In the genomic region with DNA sequence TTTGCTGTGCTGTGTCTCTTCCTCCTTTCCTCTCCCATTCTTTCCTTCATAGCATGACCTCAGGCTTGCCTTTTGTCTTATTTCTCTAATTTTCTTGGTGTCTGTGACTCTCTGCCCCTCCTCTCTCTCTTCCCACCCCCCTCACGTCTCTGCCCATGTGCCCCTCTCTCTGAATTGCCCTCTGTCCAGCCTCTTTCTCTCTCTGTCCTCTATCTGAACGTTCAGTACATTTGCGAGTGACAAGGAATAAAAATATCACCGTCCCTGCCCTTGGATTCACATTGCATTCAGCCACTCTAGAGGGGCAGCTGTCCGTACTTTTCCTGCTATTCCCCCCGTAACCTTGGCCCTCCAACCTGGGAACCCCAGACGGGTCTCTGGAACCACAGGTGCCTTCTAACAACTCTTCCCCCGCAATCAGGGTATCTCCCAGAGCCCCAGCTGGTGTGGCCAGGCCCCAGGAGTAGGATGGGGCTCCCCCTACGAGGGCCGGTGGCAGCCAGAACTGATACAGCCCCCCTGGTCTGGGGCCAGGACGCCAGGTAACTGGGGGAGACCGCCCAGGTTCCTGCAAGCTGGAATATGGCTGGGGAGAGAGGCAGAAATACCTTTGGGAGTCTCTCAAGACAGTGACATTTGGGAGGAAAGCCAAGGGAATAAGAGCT, we compare ENCODE assay signal across 8 cellular contexts. TPM values are rescaled to one million over a fixed set of nuclear protein-coding genes. Genes with fewer than 3 reads are reported as not detected.
DNase-seq lines count a peak whose midpoint lies in the region; ATAC-seq, FAIRE-seq and TF ChIP-seq lines count a peak whose summit lies in the region.

No MANE protein-coding gene starts in this region.

- H3K4me3 ChIP-seq in K562 = no peak overlapping the region; the same call in 1 of the 2 replicates
- H3K4me3 ChIP-seq in left lung = peak overlapping the region; percentile 90 to 99
- H3K4me3 ChIP-seq in tibial artery = peak overlapping the region; percentile 85 to 100

- no peaks in the 10 kb centered on the region for H3K27me3 ChIP-seq in K562 (ENCODE audit: control insufficient read depth in 2 of 2, insufficient read depth in 2 of 2, low read length in 2 of 2)
- no peaks in the 10 kb centered on the region for H3K27me3 ChIP-seq in left lung
- H3K27me3 ChIP-seq in tibial artery = no peaks in the 10 kb centered on the region

- POLR2A ChIA-PET in K562 (lab: Yijun Ruan, JAX) = no interaction called here

- no peaks in the 10 kb centered on the region for H4K20me1 ChIP-seq in K562 (replicated peaks; ENCODE audit: control insufficient read depth, insufficient read depth, low read length)

- in situ Hi-C loops in K562 (cut with MboI) = no loop called here

- no peak for TF ChIP-seq POLR2A in K562 (conservative IDR thresholded peaks at IDR 0.05)

- H3K9me3 ChIP-seq in K562 (replicated peaks; ENCODE audit: control insufficient read depth, insufficient read depth, low read depth, low read length) (no peaks in the 10 kb centered on the region), left lung (no peaks in the 10 kb centered on the region), tibial artery (no peaks in the 10 kb centered on the region)

- H2AFZ ChIP-seq in K562 (ENCODE audit: low read depth, low read length) = no peak overlapping the region

- H3K9me3 Mint-ChIP-seq in activated CD4-positive, alpha-beta T cell treated with anti-CD3 and anti-CD28 coated beads, Interleukin-2, amount 10 ng/mL, durations not matched to agents 24 days and 14 days = no peaks in the 10 kb centered on the region

- H3K9ac ChIP-seq in K562 (ENCODE audit: insufficient read depth in 1 of 2, low read depth in 2 of 2, low read length in 2 of 2) = peak overlapping the region in 1 of 2 experiments; percentile 95; a peak in 2 of 4 replicates

- H3K4me1 Mint-ChIP-seq in activated CD4-positive, alpha-beta T cell treated with anti-CD3 and anti-CD28 coated beads, Interleukin-2, amount 10 ng/mL, durations not matched to agents 24 days and 14 days = peaks cover 23% of the 10 kb centered on the region

- H3K27ac ChIP-seq in K562 (ENCODE audit: extremely low read depth, low read depth, low read length) (no peak overlapping the region), left lung (peak overlapping the region; percentile 86 to 92), tibial artery (peak overlapping the region; percentile 94 to 97), substantia nigra (ENCODE audit: low read depth, low read length, poor library complexity, severe bottlenecking) (no peak overlapping the region)

- TF ChIP-seq RAD21 in K562 (CRISPR knock-in tag; conservative IDR thresholded peaks at IDR 0.05 in 1 of 2, IDR thresholded peaks at IDR 0.05 in 1 of 2) = no peak

- peaks cover 11 to 34% of the 10 kb centered on the region in 2 experiments; a peak in 3 of 5 replicates for H3K4me1 ChIP-seq in K562 (replicated peaks in 1 of 2; ENCODE audit: control insufficient read depth in 2 of 2, insufficient read depth in 2 of 2, low read length in 2 of 2)
- peaks cover 15 to 37% of the 10 kb centered on the region in 2 donors for H3K4me1 ChIP-seq in left lung
- peaks cover 0 to 37% (median 31%) of the 10 kb centered on the region in 4 donors for H3K4me1 ChIP-seq in tibial artery

- H3K27ac Mint-ChIP-seq in activated CD4-positive, alpha-beta T cell treated with anti-CD3 and anti-CD28 coated beads, Interleukin-2, amount 10 ng/mL, durations not matched to agents 24 days and 14 days = peak overlapping the region; percentile 82

- H3K79me2 ChIP-seq in K562 (ENCODE audit: control insufficient read depth, insufficient read depth, low read length) = peaks cover 16% of the 10 kb centered on the region

- no peak for DNase-seq in activated CD4-positive, alpha-beta T cell treated with anti-CD3 and anti-CD28 coated beads, Interleukin-2, amount 10 ng/mL, durations not matched to agents 24 days and 14 days
- no peak for DNase-seq in activated CD4-positive, alpha-beta T cell treated with anti-CD3 and anti-CD28 coated beads for 4 hours
- no peak for DNase-seq in K562 (ENCODE audit: extremely low read depth in 1 of 4, low spot score in 3 of 4)
- DNase-seq in left lung = no peak
- peak in 1 of 2 donors; percentile 18 for DNase-seq in tibial artery
- DNase-seq in substantia nigra (lab: John Stamatoyannopoulos, UW) = no peak

- peak overlapping the region; percentile 89 for H3K4me3 Mint-ChIP-seq in activated CD4-positive, alpha-beta T cell treated with anti-CD3 and anti-CD28 coated beads, Interleukin-2, amount 10 ng/mL, durations not matched to agents 24 days and 14 days

- no peak for ATAC-seq in K562
- no peak for ATAC-seq in left lung
- no peak for ATAC-seq in GM21447 (IDR thresholded peaks at IDR 0.05; ENCODE audit: unreplicated experiment)
- no peak for ATAC-seq in HG03196 (IDR thresholded peaks at IDR 0.05; ENCODE audit: unreplicated experiment)

- TF ChIP-seq CTCF in K562 (IDR thresholded peaks at IDR 0.05 in 2 of 3, conservative IDR thresholded peaks at IDR 0.05 in 1 of 3; ENCODE audit: insufficient read depth in 2 of 3, low read depth in 1 of 3, low read length in 3 of 3) (no peak), left lung (IDR thresholded peaks at IDR 0.05) (no peak), tibial artery (IDR thresholded peaks at IDR 0.05) (no peak)

- 60% methylated on average over 7 of the region's 12 CpGs for WGBS in K562 (ENCODE audit: insufficient coverage, low coverage, missing lambda C conversion rate)

- H3K27me3 Mint-ChIP-seq in activated CD4-positive, alpha-beta T cell treated with anti-CD3 and anti-CD28 coated beads, Interleukin-2, amount 10 ng/mL, durations not matched to agents 24 days and 14 days = peaks cover 6% of the 10 kb centered on the region

- H3K36me3 Mint-ChIP-seq in activated CD4-positive, alpha-beta T cell treated with anti-CD3 and anti-CD28 coated beads, Interleukin-2, amount 10 ng/mL, durations not matched to agents 24 days and 14 days (ENCODE audit: low read depth) = peaks cover 42% of the 10 kb centered on the region

- TSS peak; percentile 63 for BruUV-seq in K562 (replicated peaks; lab: Mats Ljungman, UMichigan)

- peaks cover 41% of the 10 kb centered on the region for H3K36me3 ChIP-seq in K562 (ENCODE audit: control insufficient read depth, insufficient read depth, low read length)
- peaks cover 0 to 39% of the 10 kb centered on the region in 2 donors for H3K36me3 ChIP-seq in left lung
- peaks cover 35 to 39% (median 38%) of the 10 kb centered on the region in 3 donors for H3K36me3 ChIP-seq in tibial artery

- no peak for TF ChIP-seq EP300 in K562 (IDR thresholded peaks at IDR 0.05; ENCODE audit: low read length)

- no peak overlapping the region for H3K4me2 ChIP-seq in K562 (ENCODE audit: insufficient read depth, low read length)

- peaks cover 2% of the 10 kb centered on the region for H3K9me1 ChIP-seq in K562 (ENCODE audit: control insufficient read depth, insufficient read depth, low read length)

- CTCF ChIA-PET in K562 (lab: Yijun Ruan, JAX; ENCODE audit: low intra/inter-chr PET ratio) = no interaction called here

- FAIRE-seq in K562 (lab: Jason Lieb, UNC) = no peak

- intact Hi-C loops in activated CD4-positive, alpha-beta T cell treated with anti-CD3 and anti-CD28 coated beads, Interleukin-2, amount 10 ng/mL, durations not matched to agents 24 days and 14 days (cut with micrococcal nuclease) = no loop called here
- intact Hi-C loops in K562 (cut with micrococcal nuclease) = no loop called here
- intact Hi-C loops in left lung (cut with DNase I) = no loop called here
- intact Hi-C loops in tibial artery (cut with DNase I; ENCODE audit: low total_unique reads) = loop anchor here (5.0 kb wide), 1 partner anchor 52 kb away; the partner anchor contains the start of gene PFN1

RNA-seq across cellular contexts. Expression of gene KIF1C, which starts 1.8 kb away (rescaled TPM):
- 62.3 TPM in 2 replicates for total RNA-seq in activated CD4-positive, alpha-beta T cell treated with anti-CD3 and anti-CD28 coated beads, Interleukin-2, amount 10 ng/mL, durations not matched to agents 24 days and 14 days
- 21.6 and 38.9 TPM in 2 replicates for total RNA-seq in K562 (2011; cell fraction: chromatin; rRNA removed; ENCODE audit: low replicate concordance)
- 14.3 and 15.7 TPM in 2 replicates for total RNA-seq in K562 (2011; cell fraction: nucleolus; rRNA removed)
- total RNA-seq in K562 (2011; cell fraction: nucleoplasm; rRNA removed) = 19.9 and 30.2 TPM in 2 replicates
- total RNA-seq in K562 (2014; rRNA removed) (24.6 and 32.9 TPM in 2 replicates), K562 (2014; rRNA removed; fragmentation: Illumina TruSeq; extraction: Trizol) (22.9 and 25.1 TPM in 2 replicates), K562 (2015; rRNA removed; fragmentation: Illumina TruSeq; extraction: Trizol) (25.1 and 25.8 TPM in 2 replicates), K562 (2021) (67.4 and 68.4 TPM in 2 replicates), left lung (100 to 1,000 TPM; 205 to 239 TPM)
- polyA plus RNA-seq in K562 (2011; rRNA removed) (15.4 and 28.5 TPM in 2 replicates), K562 (2014; fragmentation: Illumina TruSeq; extraction: Trizol) (24.2 and 29.5 TPM in 2 replicates), K562 (2014; fragmentation: Nextera tagmentation; extraction: Ambion mirVana) (under 1 TPM; 0.38 to 0.48 TPM), K562 (2014; rRNA removed) (15.2 and 21.4 TPM in 2 replicates)
- 10.0 and 18.3 TPM in 2 replicates for polyA plus RNA-seq in K562 (2011; cell fraction: cytosol; rRNA removed)
- 20.7 and 22.6 TPM in 2 replicates for polyA plus RNA-seq in K562 (2011; cell fraction: nucleus; rRNA removed)
- polyA plus RNA-seq in K562 (2012) = 19.6 and 27.3 TPM in 2 replicates
- polyA minus RNA-seq in K562 (2011; rRNA and poly(A)+ RNA removed) = 24.6 and 34.2 TPM in 2 replicates
- 19.0 and 19.8 TPM in 2 replicates for polyA minus RNA-seq in K562 (2011; cell fraction: cytosol; rRNA and poly(A)+ RNA removed)
- polyA minus RNA-seq in K562 (2011; cell fraction: nucleus; rRNA and poly(A)+ RNA removed) = 3.4 and 4.6 TPM in 2 replicates

RNA-seq across cellular contexts. Expression of gene INCA1, which starts 2.2 kb away (rescaled TPM):
- 0.56 and 0.69 TPM in 2 replicates for total RNA-seq in activated CD4-positive, alpha-beta T cell treated with anti-CD3 and anti-CD28 coated beads, Interleukin-2, amount 10 ng/mL, durations not matched to agents 24 days and 14 days
- total RNA-seq in K562 (2011; cell fraction: chromatin; rRNA removed; ENCODE audit: low replicate concordance) = 0.25 TPM in 1 of 2 replicates, not detected in the other
- total RNA-seq in K562 (2011; cell fraction: nucleolus; rRNA removed) = not detected in 2 replicates
- total RNA-seq in K562 (2011; cell fraction: nucleoplasm; rRNA removed) = not detected in 2 replicates
- 0.27 TPM in 1 of 2 replicates, not detected in the other for total RNA-seq in K562 (2014; rRNA removed)
- total RNA-seq in K562 (2014; rRNA removed; fragmentation: Illumina TruSeq; extraction: Trizol) = not detected in 2 replicates
- total RNA-seq in K562 (2015; rRNA removed; fragmentation: Illumina TruSeq; extraction: Trizol) = not detected in 2 replicates
- total RNA-seq in K562 (2021) = 0.22 TPM in 1 of 2 replicates, not detected in the other
- 0.08 TPM in 1 of 2 replicates, not detected in the other for polyA plus RNA-seq in K562 (2011; rRNA removed)
- 0.09 TPM in 1 of 2 replicates, not detected in the other for polyA plus RNA-seq in K562 (2011; cell fraction: cytosol; rRNA removed)
- polyA plus RNA-seq in K562 (2011; cell fraction: nucleus; rRNA removed) = 0.47 TPM in 1 of 2 replicates, not detected in the other
- 0.69 and 1.1 TPM in 2 replicates for polyA plus RNA-seq in K562 (2012)
- 0.13 TPM in 1 of 2 replicates, not detected in the other for polyA plus RNA-seq in K562 (2014; fragmentation: Illumina TruSeq; extraction: Trizol)
- polyA plus RNA-seq in K562 (2014; fragmentation: Nextera tagmentation; extraction: Ambion mirVana) = under 1 TPM; 0.11 to 0.50 TPM
- not detected in 2 replicates for polyA plus RNA-seq in K562 (2014; rRNA removed)
- not detected in 2 replicates for polyA minus RNA-seq in K562 (2011; rRNA and poly(A)+ RNA removed)
- polyA minus RNA-seq in K562 (2011; cell fraction: cytosol; rRNA and poly(A)+ RNA removed) = not detected in 2 replicates
- polyA minus RNA-seq in K562 (2011; cell fraction: nucleus; rRNA and poly(A)+ RNA removed) = not detected in 2 replicates
- total RNA-seq in left lung = 1 to 10 TPM; 1.0 to 2.4 TPM

RNA-seq across cellular contexts. Expression of gene CAMTA2, which starts 12.1 kb away (rescaled TPM):
- total RNA-seq in activated CD4-positive, alpha-beta T cell treated with anti-CD3 and anti-CD28 coated beads, Interleukin-2, amount 10 ng/mL, durations not matched to agents 24 days and 14 days = 87.7 and 89.7 TPM in 2 replicates
- total RNA-seq in K562 (2011; cell fraction: chromatin; rRNA removed; ENCODE audit: low replicate concordance) = 94.8 and 197 TPM in 2 replicates
- total RNA-seq in K562 (2011; cell fraction: nucleolus; rRNA removed) = 81.6 and 88.2 TPM in 2 replicates
- total RNA-seq in K562 (2011; cell fraction: nucleoplasm; rRNA removed) = 67.5 and 71.6 TPM in 2 replicates
- 3.7 and 9.6 TPM in 2 replicates for total RNA-seq in K562 (2014; rRNA removed)
- 4.0 and 4.4 TPM in 2 replicates for total RNA-seq in K562 (2014; rRNA removed; fragmentation: Illumina TruSeq; extraction: Trizol)
- total RNA-seq in K562 (2015; rRNA removed; fragmentation: Illumina TruSeq; extraction: Trizol) = 5.3 and 7.0 TPM in 2 replicates
- total RNA-seq in K562 (2021) = 19.9 and 25.1 TPM in 2 replicates
- 6.3 and 17.6 TPM in 2 replicates for polyA plus RNA-seq in K562 (2011; rRNA removed)
- polyA plus RNA-seq in K562 (2011; cell fraction: cytosol; rRNA removed) = 5.4 and 7.7 TPM in 2 replicates
- polyA plus RNA-seq in K562 (2011; cell fraction: nucleus; rRNA removed) = 41.9 and 61.2 TPM in 2 replicates
- polyA plus RNA-seq in K562 (2012) = 15.5 and 24.1 TPM in 2 replicates
- 20.5 and 22.7 TPM in 2 replicates for polyA plus RNA-seq in K562 (2014; fragmentation: Illumina TruSeq; extraction: Trizol)
- polyA plus RNA-seq in K562 (2014; fragmentation: Nextera tagmentation; extraction: Ambion mirVana) = under 1 TPM; 0.24 to 0.96 TPM
- 13.6 and 20.2 TPM in 2 replicates for polyA plus RNA-seq in K562 (2014; rRNA removed)
- 7.2 and 7.6 TPM in 2 replicates for polyA minus RNA-seq in K562 (2011; rRNA and poly(A)+ RNA removed)
- polyA minus RNA-seq in K562 (2011; cell fraction: cytosol; rRNA and poly(A)+ RNA removed) = 9.3 and 18.1 TPM in 2 replicates
- 11.0 and 13.6 TPM in 2 replicates for polyA minus RNA-seq in K562 (2011; cell fraction: nucleus; rRNA and poly(A)+ RNA removed)
- total RNA-seq in left lung = 10 to 100 TPM; 51.3 to 64.9 TPM

RNA-seq across cellular contexts. Expression of gene SPAG7, which starts 31.9 kb away (rescaled TPM):
- 58.7 and 62.3 TPM in 2 replicates for total RNA-seq in activated CD4-positive, alpha-beta T cell treated with anti-CD3 and anti-CD28 coated beads, Interleukin-2, amount 10 ng/mL, durations not matched to agents 24 days and 14 days
- total RNA-seq in K562 (2011; cell fraction: chromatin; rRNA removed; ENCODE audit: low replicate concordance) = 19.6 and 28.6 TPM in 2 replicates
- total RNA-seq in K562 (2011; cell fraction: nucleolus; rRNA removed) = 20.9 and 24.7 TPM in 2 replicates
- 14.2 and 20.9 TPM in 2 replicates for total RNA-seq in K562 (2011; cell fraction: nucleoplasm; rRNA removed)
- total RNA-seq in K562 (2014; rRNA removed) = 44.5 and 48.0 TPM in 2 replicates
- total RNA-seq in K562 (2014; rRNA removed; fragmentation: Illumina TruSeq; extraction: Trizol) = 21.0 and 25.3 TPM in 2 replicates
- 38.6 and 42.0 TPM in 2 replicates for total RNA-seq in K562 (2015; rRNA removed; fragmentation: Illumina TruSeq; extraction: Trizol)
- total RNA-seq in K562 (2021) = 29.6 and 30.5 TPM in 2 replicates
- polyA plus RNA-seq in K562 (2011; rRNA removed) = 36.3 and 38.8 TPM in 2 replicates
- 27.6 and 32.0 TPM in 2 replicates for polyA plus RNA-seq in K562 (2011; cell fraction: cytosol; rRNA removed)
- 25.4 and 31.1 TPM in 2 replicates for polyA plus RNA-seq in K562 (2011; cell fraction: nucleus; rRNA removed)
- polyA plus RNA-seq in K562 (2012) = 36.7 and 37.8 TPM in 2 replicates
- polyA plus RNA-seq in K562 (2014; fragmentation: Illumina TruSeq; extraction: Trizol) = 36.2 and 40.9 TPM in 2 replicates
- 10 to 100 TPM in 1 of 2 experiments, 1 to 10 TPM in 1; 5.6 to 19.7 TPM for polyA plus RNA-seq in K562 (2014; fragmentation: Nextera tagmentation; extraction: Ambion mirVana)
- 53.5 and 56.2 TPM in 2 replicates for polyA plus RNA-seq in K562 (2014; rRNA removed)
- 16.5 and 24.4 TPM in 2 replicates for polyA minus RNA-seq in K562 (2011; rRNA and poly(A)+ RNA removed)
- 6.8 and 7.3 TPM in 2 replicates for polyA minus RNA-seq in K562 (2011; cell fraction: cytosol; rRNA and poly(A)+ RNA removed)
- polyA minus RNA-seq in K562 (2011; cell fraction: nucleus; rRNA and poly(A)+ RNA removed) = 5.5 and 14.2 TPM in 2 replicates
- 10 to 100 TPM; 47.2 to 59.3 TPM for total RNA-seq in left lung

RNA-seq across cellular contexts. Expression of gene SLC52A1, which starts 35.7 kb away (rescaled TPM):
- total RNA-seq in activated CD4-positive, alpha-beta T cell treated with anti-CD3 and anti-CD28 coated beads, Interleukin-2, amount 10 ng/mL, durations not matched to agents 24 days and 14 days = 0.14 TPM in 2 replicates
- 0.16 TPM in 1 of 2 replicates, not detected in the other for total RNA-seq in K562 (2011; cell fraction: chromatin; rRNA removed; ENCODE audit: low replicate concordance)
- 0.17 TPM in 1 of 2 replicates, not detected in the other for total RNA-seq in K562 (2011; cell fraction: nucleolus; rRNA removed)
- not detected in 2 replicates for total RNA-seq in K562 (2011; cell fraction: nucleoplasm; rRNA removed)
- not detected in 2 replicates for total RNA-seq in K562 (2014; rRNA removed)
- total RNA-seq in K562 (2014; rRNA removed; fragmentation: Illumina TruSeq; extraction: Trizol) = not detected in 2 replicates
- not detected in 2 replicates for total RNA-seq in K562 (2015; rRNA removed; fragmentation: Illumina TruSeq; extraction: Trizol)
- total RNA-seq in K562 (2021) = not detected in 2 replicates
- 0.04 TPM in 1 of 2 replicates, not detected in the other for polyA plus RNA-seq in K562 (2011; rRNA removed)
- not detected in 2 replicates for polyA plus RNA-seq in K562 (2011; cell fraction: cytosol; rRNA removed)
- polyA plus RNA-seq in K562 (2011; cell fraction: nucleus; rRNA removed) = not detected in 2 replicates
- 0.05 TPM in 1 of 2 replicates, not detected in the other for polyA plus RNA-seq in K562 (2012)
- not detected in 2 replicates for polyA plus RNA-seq in K562 (2014; fragmentation: Illumina TruSeq; extraction: Trizol)
- polyA plus RNA-seq in K562 (2014; fragmentation: Nextera tagmentation; extraction: Ambion mirVana) = not detected
- not detected in 2 replicates for polyA plus RNA-seq in K562 (2014; rRNA removed)
- not detected in 2 replicates for polyA minus RNA-seq in K562 (2011; rRNA and poly(A)+ RNA removed)
- polyA minus RNA-seq in K562 (2011; cell fraction: cytosol; rRNA and poly(A)+ RNA removed) = not detected in 2 replicates
- polyA minus RNA-seq in K562 (2011; cell fraction: nucleus; rRNA and poly(A)+ RNA removed) = not detected in 2 replicates
- total RNA-seq in left lung = under 1 TPM; 0.58 to 0.73 TPM

Comparison
In these comparisons a context has a peak if more than half of its experiments do, and no peak if none do; other contexts are left out.
1. H3K27ac ChIP-seq: peak in left lung (2 of 2) and tibial artery (2 of 2); none in K562 (single experiment) and substantia nigra (single experiment).